4 cellular contexts compared by ENCODE assay signal in genomic region chr7:74798644-74799043, GRCh38. TPM values are rescaled to one million over a fixed set of nuclear protein-coding genes. Genes with fewer than 3 reads are reported as not detected.
"Had no signal": no experiment of that assay in that cellular context is flagged by ENCODE, and none has a peak within 500 bp of the region (broad histone marks: within the 10 kb centered on the region; RNA-seq: fewer than 3 reads in every experiment).

No MANE protein-coding gene starts in this region.

RNA-seq across cellular contexts. Expression of gene NCF1, which starts 24.8 kb away (rescaled TPM):
- total RNA-seq: glomerular endothelial cell, neural crest cell, occipital lobe had no signal
- polyA plus RNA-seq: fibroblast of lung had no signal
